ENCODE assay signal across 12 cellular contexts in genomic region chr1:185565314-185565713, GRCh38.
A peak's percentile ranks its signal among the peaks of the same experiment; 100 is the strongest.
DNase-seq lines count a peak whose midpoint lies in the region; TF ChIP-seq lines count a peak whose summit lies in the region.
"Had no signal": no experiment of that assay in that cellular context is flagged by ENCODE, and none has a peak within 500 bp of the region (broad histone marks: within the 10 kb centered on the region; RNA-seq: fewer than 3 reads in every experiment).

No MANE protein-coding gene starts in this region.

- no peak overlapping the region for H3K27ac ChIP-seq in adrenal gland
- H3K27ac ChIP-seq: HL-60 had no signal

- H3K4me1 ChIP-seq in adrenal gland (replicated peaks in 1 of 2) = peaks cover 0 to 9% of the 10 kb centered on the region in 2 donors

- intact Hi-C loops in CD14-positive monocyte (cut with micrococcal nuclease) (no loop called here), adrenal gland (cut with DNase I) (no loop called here)

- H3K36me3 ChIP-seq in adrenal gland (replicated peaks in 1 of 2) = no peaks in the 10 kb centered on the region

- H3K27me3 Mint-ChIP-seq in CD14-positive monocyte (ENCODE audit: low read depth in 3 of 3) = peaks cover 0 to 1% (median 0%) of the 10 kb centered on the region in 3 donors

- TF ChIP-seq POLR2A in adrenal gland (IDR thresholded peaks at IDR 0.05) = no peak

- peaks cover 0 to 5% (median 0%) of the 10 kb centered on the region in 3 donors for H3K9me3 ChIP-seq in adrenal gland (replicated peaks in 1 of 3)

- WGBS in adrenal gland, 4 donors = 83 to 92% (median 85%) methylated on average over 4 to 5 of the region's 5 CpGs

- no peak overlapping the region for H3K4me3 ChIP-seq in adrenal gland

- in situ Hi-C loops in Caki2 (cut with HindIII; ENCODE audit: low pct_unique_long_range_greater_than_20kb, low sequenced_read_pairs) = no loop called here

- H3K4me1 Mint-ChIP-seq in CD14-positive monocyte = peaks cover 45% of the 10 kb centered on the region

- TF ChIP-seq CTCF in CD14-positive monocyte (IDR thresholded peaks at IDR 0.05) (no peak), adrenal gland (IDR thresholded peaks at IDR 0.05) (no peak)

- H3K9me3 Mint-ChIP-seq in CD14-positive monocyte = peaks cover 0 to 4% (median 0%) of the 10 kb centered on the region in 7 donors
- H3K9me3 Mint-ChIP-seq: activated naive CD4-positive, alpha-beta T cell treated with anti-CD3 and anti-CD28 coated beads for 36 hours had no signal

- H3K27me3 ChIP-seq in adrenal gland = no peaks in the 10 kb centered on the region

- DNase-seq in Caki2 (ENCODE audit: low read depth) (peak; percentile 89), HT1080 (ENCODE audit: low read depth) (peak; percentile 58), astrocyte of the hippocampus (ENCODE audit: low read depth, low spot score) (peak; percentile 95), left kidney (ENCODE audit: low read depth, low spot score) (peak; percentile 15), CD14-positive monocyte (ENCODE audit: low spot score) (no peak), adrenal gland (no peak)
- no peak for DNase-seq in activated CD4-positive, alpha-beta T cell treated with anti-CD3 and anti-CD28 coated beads for 4 hours
- DNase-seq in stimulated activated CD4-positive, alpha-beta T cell treated with anti-CD3 and anti-CD28 coated beads, Interleukin-4, amount 100 ng/mL, for 4 hours = no peak
- DNase-seq: activated naive CD4-positive, alpha-beta T cell treated with anti-CD3 and anti-CD28 coated beads for 36 hours; GOT3; NCI-H526 had no signal

- H3K4me3 Mint-ChIP-seq in CD14-positive monocyte = no peak overlapping the region
- H3K4me3 Mint-ChIP-seq: activated naive CD4-positive, alpha-beta T cell treated with anti-CD3 and anti-CD28 coated beads for 36 hours had no signal

- peaks cover 0 to 3% of the 10 kb centered on the region in 2 donors for H3K36me3 Mint-ChIP-seq in CD14-positive monocyte

- H3K27ac Mint-ChIP-seq in CD14-positive monocyte = no peak overlapping the region
- H3K27ac Mint-ChIP-seq: activated naive CD4-positive, alpha-beta T cell treated with anti-CD3 and anti-CD28 coated beads for 36 hours had no signal

Comparison
In these comparisons a context has a peak if more than half of its experiments do, and no peak if none do; other contexts are left out.
1. DNase-seq: peak in Caki2 (single experiment), HT1080 (single experiment), astrocyte of the hippocampus (single experiment) and left kidney (single experiment); none in CD14-positive monocyte (single experiment), activated CD4-positive, alpha-beta T cell treated with anti-CD3 and anti-CD28 coated beads for 4 hours (0 of 2), adrenal gland (0 of 7) and stimulated activated CD4-positive, alpha-beta T cell treated with anti-CD3 and anti-CD28 coated beads, Interleukin-4, amount 100 ng/mL, for 4 hours (0 of 2).